32 cellular contexts compared by ENCODE assay signal in the genomic region with DNA sequence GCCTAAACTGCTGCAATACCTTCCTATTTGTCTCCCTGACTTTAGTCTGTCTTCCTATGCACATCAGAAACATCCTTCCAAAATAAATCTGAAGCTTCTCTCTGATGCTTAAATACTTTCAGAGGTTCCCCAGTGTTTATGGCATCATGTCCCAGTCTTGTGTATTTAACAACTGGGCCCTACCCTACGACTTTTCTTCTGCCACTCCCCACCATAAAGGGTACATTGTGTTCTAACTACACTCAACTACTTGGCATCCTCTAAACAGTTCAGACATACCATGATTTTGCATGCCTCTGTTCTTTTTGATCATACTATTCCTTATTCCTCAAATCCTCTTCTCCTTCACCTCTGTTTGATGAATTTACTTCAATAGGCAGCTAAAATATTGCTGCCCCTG.
"Had no signal": no experiment of that assay in that cellular context is flagged by ENCODE, and none has a peak within 500 bp of the region (broad histone marks: within the 10 kb centered on the region; RNA-seq: fewer than 3 reads in every experiment).

No MANE protein-coding gene starts in this region.

- H3K27me3 ChIP-seq: heart left ventricle, neural progenitor cell, neutrophil, ovary, suprapubic skin, tibial artery, upper lobe of left lung, vagina had no signal

- H3K4me1 Mint-ChIP-seq: immature natural killer cell; memory B cell; naive B cell; natural killer cell; stimulated activated effector memory CD8-positive, alpha-beta T cell treated with anti-CD3 and anti-CD28 coated beads, Interleukin-12 subunit alpha, Interleukin-12 subunit beta, amount 100 ng/mL, for 72 hours had no signal

- H3K4me3 ChIP-seq: heart left ventricle, left ventricle myocardium inferior, lung, neural progenitor cell, ovary, smooth muscle cell, suprapubic skin, thoracic aorta, tibial artery, upper lobe of left lung, vagina had no signal

- FAIRE-seq: islet of Langerhans, kidney had no signal

- H3K27ac ChIP-seq: heart left ventricle, left ventricle myocardium inferior, neural progenitor cell, neutrophil, ovary, suprapubic skin, thoracic aorta, tibial artery, upper lobe of left lung, vagina had no signal

- H3K4me3 Mint-ChIP-seq: immature natural killer cell; memory B cell; naive B cell; natural killer cell; nephron progenitor cell; neural progenitor cell; stimulated activated effector memory CD8-positive, alpha-beta T cell treated with anti-CD3 and anti-CD28 coated beads, Interleukin-12 subunit alpha, Interleukin-12 subunit beta, amount 100 ng/mL, for 72 hours; stimulated activated naive CD8-positive, alpha-beta T cell treated with anti-CD3 and anti-CD28 coated beads, Interleukin-15, Interleukin-2, amounts not matched to agents 100 ng/mL and 50 ng/mL, for 24 hours had no signal

- H2AFZ ChIP-seq: neural progenitor cell had no signal

- H3K9ac ChIP-seq: neural progenitor cell had no signal

- H3K36me3 Mint-ChIP-seq: natural killer cell; neural progenitor cell; stimulated activated effector memory CD8-positive, alpha-beta T cell treated with anti-CD3 and anti-CD28 coated beads, Interleukin-12 subunit alpha, Interleukin-12 subunit beta, amount 100 ng/mL, for 72 hours had no signal

- ATAC-seq: heart left ventricle; natural killer cell; right cardiac atrium; sciatic nerve; stimulated activated effector memory CD8-positive, alpha-beta T cell treated with anti-CD3 and anti-CD28 coated beads, Interleukin-12 subunit alpha, Interleukin-12 subunit beta, amount 100 ng/mL, for 72 hours had no signal

- H3K9me3 ChIP-seq: neutrophil, ovary, suprapubic skin, thoracic aorta, vagina had no signal

- H3K4me1 ChIP-seq: heart left ventricle, left ventricle myocardium inferior, neural progenitor cell, suprapubic skin, tibial artery, upper lobe of left lung, vagina had no signal

- DNase-seq: glutamatergic neuron; heart left ventricle; hypothalamus; immature natural killer cell; kidney; left ventricle myocardium inferior; midbrain; naive B cell; natural killer cell; nephron progenitor cell; ovary; retina; right cardiac atrium; stimulated activated CD4-positive, alpha-beta T cell treated with anti-CD3 and anti-CD28 coated beads, Interleukin-15, amount 100 ng/mL, for 24 hours; stimulated activated CD4-positive, alpha-beta T cell treated with anti-CD3 and anti-CD28 coated beads, Interleukin-2, amount 100 ng/mL, for 24 hours; stimulated activated CD4-positive, alpha-beta T cell treated with anti-CD3 and anti-CD28 coated beads, Interleukin-4, amount 100 ng/mL, for 24 hours; stimulated activated naive CD4-positive, alpha-beta T cell; tibial artery; upper lobe of left lung had no signal

- H3K4me2 ChIP-seq: neural progenitor cell, smooth muscle cell had no signal

- H3K27ac Mint-ChIP-seq: immature natural killer cell; memory B cell; naive B cell; natural killer cell; nephron progenitor cell; neural progenitor cell; progenitor cell of endocrine pancreas; stimulated activated effector memory CD8-positive, alpha-beta T cell treated with anti-CD3 and anti-CD28 coated beads, Interleukin-12 subunit alpha, Interleukin-12 subunit beta, amount 100 ng/mL, for 72 hours; stimulated activated naive CD8-positive, alpha-beta T cell treated with anti-CD3 and anti-CD28 coated beads, Interleukin-15, Interleukin-2, amounts not matched to agents 100 ng/mL and 50 ng/mL, for 24 hours had no signal

- H3K36me3 ChIP-seq: heart left ventricle, left ventricle myocardium inferior, neutrophil, ovary, suprapubic skin, thoracic aorta, tibial artery, upper lobe of left lung, vagina had no signal
